Comparison of ENCODE assay signal across 8 cellular contexts in the genomic region with DNA sequence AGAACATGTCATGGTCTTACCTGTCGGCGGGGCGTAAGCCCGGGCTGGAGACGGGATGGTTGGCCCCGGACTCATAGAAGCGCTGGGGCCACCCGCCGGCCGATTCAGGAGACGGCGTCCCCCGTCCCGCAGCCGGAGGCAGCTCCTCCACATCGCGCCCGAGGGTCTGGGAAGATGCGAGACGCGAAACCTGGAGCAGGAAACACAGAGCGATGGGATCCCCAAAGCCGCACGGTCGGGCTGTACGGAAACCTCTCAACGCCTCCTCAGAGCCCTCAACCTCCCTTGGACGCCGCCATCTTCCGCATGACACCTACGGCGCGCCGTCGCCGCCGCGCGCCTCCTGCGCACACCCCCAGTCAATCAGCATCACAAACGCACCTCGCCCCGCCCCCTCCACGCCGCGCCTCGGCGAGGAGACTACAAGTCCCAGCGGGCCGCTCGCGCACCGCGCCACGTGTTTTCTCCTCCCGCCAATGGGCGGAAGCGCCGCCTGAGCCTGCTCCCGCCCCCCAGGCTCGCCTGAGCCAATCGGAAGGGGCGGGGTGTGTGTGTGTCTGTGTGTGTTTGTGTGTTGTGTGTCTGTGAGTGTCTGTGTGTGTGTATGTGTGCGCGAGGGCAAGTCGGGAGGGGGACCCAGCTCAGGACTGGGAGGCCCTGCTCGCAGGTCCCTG. TPM values are rescaled to one million over a fixed set of nuclear protein-coding genes. Genes with fewer than 3 reads are reported as not detected.
DNase-seq lines count a peak whose midpoint lies in the region; ATAC-seq and TF ChIP-seq lines count a peak whose summit lies in the region.

A gene (minus strand): TSS at position 308 of the 674 bp plus-strand sequence. CDS start 155 bp downstream, at position 153.
A gene (plus strand): TSS at position 548 of the 674 bp plus-strand sequence. CDS start 57 bp downstream, at position 605.

- CTCF ChIA-PET in Caco-2 (lab: Charles Lee), result no interaction called here

- peak in 1 of 2 experiments; percentile 29 for TF ChIP-seq CTCF in Caco-2 (IDR thresholded peaks at IDR 0.05; ENCODE audit: insufficient read depth in 1 of 2, low read depth in 1 of 2, low read length in 1 of 2, severe bottlenecking in 1 of 2, unreplicated experiment in 1 of 2)

- intact Hi-C loops in Caco-2 (cut with micrococcal nuclease; ENCODE audit: unreplicated experiment), result loop anchor here (5.0 to 10.0 kb wide), 2 partner anchors 67 to 224 kb away; a partner anchor contains a TSS

- ATAC-seq in GM21360 (IDR thresholded peaks at IDR 0.05; ENCODE audit: unreplicated experiment) (peak; percentile 82), memory B cell (ENCODE audit: low read depth) (peak; percentile 85)
- peak; percentile 90 for ATAC-seq in effector memory CD8-positive, alpha-beta T cell (replicated peaks)

- H3K9me3 Mint-ChIP-seq in Caco-2 (ENCODE audit: unreplicated experiment) (no peaks in the 10 kb centered on the region), memory B cell (no peaks in the 10 kb centered on the region)
- H3K9me3 Mint-ChIP-seq in effector memory CD8-positive, alpha-beta T cell, result no peaks in the 10 kb centered on the region

- H3K36me3 Mint-ChIP-seq in Caco-2 (ENCODE audit: insufficient read depth, unreplicated experiment), result peaks cover 6% of the 10 kb centered on the region
- H3K36me3 Mint-ChIP-seq in effector memory CD8-positive, alpha-beta T cell (ENCODE audit: insufficient read depth), result peaks cover 7% of the 10 kb centered on the region
- peaks cover 2% of the 10 kb centered on the region for H3K36me3 Mint-ChIP-seq in memory B cell

- DNase-seq in Caco-2 (peak; percentile 99 to 100), HT1080 (ENCODE audit: low read depth) (peak; percentile 99), NOMO-1 (lab: John Stamatoyannopoulos, UW; ENCODE audit: unreplicated experiment in 2 of 2) (peak; percentile 98 to 100), memory B cell (ENCODE audit: low spot score in 2 of 2) (peak; percentile 98 to 99)
- DNase-seq in activated CD8-positive, alpha-beta memory T cell treated with anti-CD3 and anti-CD28 coated beads for 4 hours (ENCODE audit: low read depth in 2 of 2), result peak; percentile 99
- DNase-seq in effector memory CD8-positive, alpha-beta T cell, result peak; percentile 99 to 100 (median 99)
- DNase-seq in stimulated activated CD8-positive, alpha-beta memory T cell treated with anti-CD3 and anti-CD28 coated beads, Interleukin-12 subunit alpha, Interleukin-12 subunit beta, amount 100 ng/mL, for 1 hour (ENCODE audit: low read depth), result peak; percentile 99

- peak within 1 kb of the TSS; percentile 85 for H3K4me3 ChIP-seq in Caco-2 (ENCODE audit: low read depth, low read length)

- H3K4me1 Mint-ChIP-seq in Caco-2 (ENCODE audit: low read depth, unreplicated experiment) (peaks cover 26% of the 10 kb centered on the region), memory B cell (peaks cover 39% of the 10 kb centered on the region)
- peaks cover 34 to 40% of the 10 kb centered on the region in 2 donors for H3K4me1 Mint-ChIP-seq in effector memory CD8-positive, alpha-beta T cell (ENCODE audit: low read depth in 2 of 2)

- no TSS peak for BruUV-seq in Caco-2 (replicated peaks; lab: Mats Ljungman, UMichigan)

- no peaks in the 10 kb centered on the region for H3K27me3 ChIP-seq in Caco-2 (replicated peaks; ENCODE audit: control insufficient read depth, insufficient read depth, low read length)

- H3K27ac Mint-ChIP-seq in Caco-2 (ENCODE audit: unreplicated experiment) (peak within 1 kb of the TSS; percentile 82), memory B cell (peak within 1 kb of the TSS; percentile 58)
- peak within 1 kb of the TSS; percentile 15 to 88 for H3K27ac Mint-ChIP-seq in effector memory CD8-positive, alpha-beta T cell

- H3K9me3 ChIP-seq in Caco-2, result no peaks in the 10 kb centered on the region

- H3K36me3 ChIP-seq in Caco-2 (ENCODE audit: control insufficient read depth, insufficient read depth, low read length), result no peaks in the 10 kb centered on the region

- H3K27me3 Mint-ChIP-seq in Caco-2 (ENCODE audit: insufficient read depth, unreplicated experiment) (no peaks in the 10 kb centered on the region), memory B cell (no peaks in the 10 kb centered on the region)
- no peaks in the 10 kb centered on the region for H3K27me3 Mint-ChIP-seq in effector memory CD8-positive, alpha-beta T cell

- POLR2A ChIA-PET in Caco-2 (lab: Charles Lee), result no interaction called here

- peak within 1 kb of the TSS; percentile 83 for H3K4me3 Mint-ChIP-seq in Caco-2 (ENCODE audit: unreplicated experiment)
- peak within 1 kb of the TSS; percentile 75 to 90 for H3K4me3 Mint-ChIP-seq in effector memory CD8-positive, alpha-beta T cell
- peak within 1 kb of the TSS; percentile 87 for H3K4me3 Mint-ChIP-seq in memory B cell

- H3K4me1 ChIP-seq in Caco-2, result peaks cover 19% of the 10 kb centered on the region

RNA-seq across cellular contexts. Expression of the first gene that starts in this region (rescaled TPM):
- total RNA-seq in Caco-2 (2022), result 37.9 and 40.3 TPM in 2 replicates
- total RNA-seq in HT1080 (2014; rRNA removed; shearing (Covaris generic)), result 16.6 and 17.8 TPM in 2 replicates
- polyA plus RNA-seq in HT1080 (2015; cell fraction: cytosol; rRNA removed), result 14.8 and 24.4 TPM in 2 replicates
- polyA plus RNA-seq in HT1080 (2015; cell fraction: nucleus; rRNA removed), result 23.2 and 26.4 TPM in 2 replicates

RNA-seq across cellular contexts. Expression of the second gene that starts in this region (rescaled TPM):
- 12.7 and 14.0 TPM in 2 replicates for total RNA-seq in Caco-2 (2022)
- total RNA-seq in HT1080 (2014; rRNA removed; shearing (Covaris generic)), result 5.0 and 7.8 TPM in 2 replicates
- polyA plus RNA-seq in HT1080 (2015; cell fraction: cytosol; rRNA removed), result 9.0 and 11.2 TPM in 2 replicates
- 7.6 and 8.6 TPM in 2 replicates for polyA plus RNA-seq in HT1080 (2015; cell fraction: nucleus; rRNA removed)

Comparison
In these comparisons a context has a peak if more than half of its experiments do, and no peak if none do; other contexts are left out.
1. Peak in every context shown above with its lines: DNase-seq, ATAC-seq and H3K4me3 ChIP-seq.